In genomic region chr13:48542138-48542537, GRCh38 we compare ENCODE assay signal across 1 cellular context.
TF ChIP-seq lines count a peak whose summit lies in the region.

No MANE protein-coding gene starts in this region.

TF ChIP-seq in HepG2, 621 proteins besides CTCF, POLR2A, EP300 and RAD21 (continued from another document):
- TF ChIP-seq ELK4 (CRISPR knock-in tag; IDR thresholded peaks at IDR 0.05; ENCODE audit: borderline replicate concordance) (no peak), ZNF83 (CRISPR knock-in tag; IDR thresholded peaks at IDR 0.05; ENCODE audit: borderline replicate concordance) (no peak)
